Comparison of ENCODE assay signal across 8 cellular contexts in genomic region chr5:172868436-172868923, GRCh38. TPM values are rescaled to one million over a fixed set of nuclear protein-coding genes. Genes with fewer than 3 reads are reported as not detected.
DNase-seq lines count a peak whose midpoint lies in the region; TF ChIP-seq lines count a peak whose summit lies in the region.

No MANE protein-coding gene starts in this region.

- H3K36me3 ChIP-seq in ACC112 (ENCODE audit: insufficient read depth, low read length): no peaks in the 10 kb centered on the region
- H3K36me3 ChIP-seq in ovary: no peaks in the 10 kb centered on the region
- H3K36me3 ChIP-seq in HAP-1 (replicated peaks): no peaks in the 10 kb centered on the region

- WGBS in ovary, 3 donors: 53 to 63% (median 56%) methylated on average over 9 of the region's 9 CpGs

- in situ Hi-C loops in HAP-1 (cut with MboI; ENCODE audit: low sequenced_read_pairs): no loop called here

- H3K4me3 Mint-ChIP-seq in activated T-cell treated with anti-CD3 and anti-CD28 coated beads, Interleukin-2, amount 50 U/mL, for 24 hours: no peak overlapping the region

- no peak overlapping the region for H2AFZ ChIP-seq in ACC112 (ENCODE audit: low read length, unreplicated experiment)

- H3K4me3 ChIP-seq in ACC112 (ENCODE audit: low read depth, low read length) (peak overlapping the region; percentile 56), epithelial cell of esophagus (ENCODE audit: low read length) (no peak overlapping the region), ovary (no peak overlapping the region), HAP-1 (no peak overlapping the region)

- no peak for TF ChIP-seq CTCF in epithelial cell of esophagus (IDR thresholded peaks at IDR 0.05; ENCODE audit: insufficient read depth, low read depth, low read length, missing control alignments)
- TF ChIP-seq CTCF in ovary (IDR thresholded peaks at IDR 0.05): no peak

- H3K4me1 ChIP-seq in ACC112 (ENCODE audit: control insufficient read depth, insufficient read depth, low read length, unreplicated experiment): peaks cover 88% of the 10 kb centered on the region
- H3K4me1 ChIP-seq in ovary (ENCODE audit: insufficient read depth): peaks cover 54% of the 10 kb centered on the region
- H3K4me1 ChIP-seq in HAP-1: no peaks in the 10 kb centered on the region

- H3K4me1 Mint-ChIP-seq in activated T-cell treated with anti-CD3 and anti-CD28 coated beads, Interleukin-2, amount 50 U/mL, for 24 hours (ENCODE audit: low read depth): peaks cover 30% of the 10 kb centered on the region

- peaks cover 60% of the 10 kb centered on the region for H3K79me2 ChIP-seq in ACC112 (ENCODE audit: control insufficient read depth, insufficient read depth, low read length, unreplicated experiment)

- peak; percentile 34 for DNase-seq in RKO (ENCODE audit: low spot score)
- peak; percentile 51 for DNase-seq in epithelial cell of esophagus (ENCODE audit: low read depth)
- no peak for DNase-seq in ovary
- DNase-seq in activated T-cell treated with anti-CD3 and anti-CD28 coated beads, Interleukin-2, amount 50 U/mL, for 24 hours: no peak
- DNase-seq in HAP-1 (ENCODE audit: low spot score in 2 of 2): no peak
- DNase-seq in stimulated activated CD4-positive, alpha-beta T cell treated with anti-CD3 and anti-CD28 coated beads, Interleukin-4, amount 100 ng/mL, for 24 hours: no peak
- no peak for DNase-seq in NCI-H128 (lab: John Stamatoyannopoulos, UW; ENCODE audit: unreplicated experiment)

- intact Hi-C loops in ovary (cut with DNase I): loop anchor here in 3 of 4 donors (5.0 to 10.0 kb wide), 4 partner anchors 71 to 151 kb away; partner anchors contain the start of gene DUSP1 (in 1 of the 3)

- H3K36me3 Mint-ChIP-seq in activated T-cell treated with anti-CD3 and anti-CD28 coated beads, Interleukin-2, amount 50 U/mL, for 24 hours (ENCODE audit: low read depth): no peaks in the 10 kb centered on the region

- H3K27ac ChIP-seq in ACC112 (ENCODE audit: low read depth, low read length): peak overlapping the region; percentile 100
- peak overlapping the region; percentile 63 to 76 for H3K27ac ChIP-seq in ovary

- H3K27me3 Mint-ChIP-seq in activated T-cell treated with anti-CD3 and anti-CD28 coated beads, Interleukin-2, amount 50 U/mL, for 24 hours: no peaks in the 10 kb centered on the region

- H3K9me3 ChIP-seq in ovary: no peaks in the 10 kb centered on the region
- no peaks in the 10 kb centered on the region for H3K9me3 ChIP-seq in HAP-1

- TF ChIP-seq POLR2A in ovary (IDR thresholded peaks at IDR 0.05): no peak

- no peak overlapping the region for H3K27ac Mint-ChIP-seq in activated T-cell treated with anti-CD3 and anti-CD28 coated beads, Interleukin-2, amount 50 U/mL, for 24 hours

- H3K9me3 Mint-ChIP-seq in activated T-cell treated with anti-CD3 and anti-CD28 coated beads, Interleukin-2, amount 50 U/mL, for 24 hours: no peaks in the 10 kb centered on the region

- H3K27me3 ChIP-seq in ACC112 (ENCODE audit: insufficient read depth, low read length) (no peaks in the 10 kb centered on the region), ovary (no peaks in the 10 kb centered on the region), HAP-1 (ENCODE audit: low read depth) (no peaks in the 10 kb centered on the region)

- no peak for TF ChIP-seq EP300 in ovary (IDR thresholded peaks at IDR 0.05)

RNA-seq across cellular contexts. Expression of gene ERGIC1, which starts 34.4 kb away (rescaled TPM):
- total RNA-seq in ovary: 100 to 1,000 TPM in 2 of 7 donors, 10 to 100 TPM in 5; 41.7 to 132 (median 92.3) TPM
- polyA plus RNA-seq in ovary: 100 to 1,000 TPM in 1 of 2 donors, 10 to 100 TPM in 1; 76.4 to 147 TPM

Comparison
In these comparisons a context has a peak if more than half of its experiments do, and no peak if none do; other contexts are left out.
1. DNase-seq: peak in RKO (single experiment) and epithelial cell of esophagus (single experiment); none in ovary (0 of 5), activated T-cell treated with anti-CD3 and anti-CD28 coated beads, Interleukin-2, amount 50 U/mL, for 24 hours (single experiment), HAP-1 (0 of 2), stimulated activated CD4-positive, alpha-beta T cell treated with anti-CD3 and anti-CD28 coated beads, Interleukin-4, amount 100 ng/mL, for 24 hours (single experiment) and NCI-H128 (single experiment).